8 cellular contexts compared by ENCODE assay signal in the genomic region with DNA sequence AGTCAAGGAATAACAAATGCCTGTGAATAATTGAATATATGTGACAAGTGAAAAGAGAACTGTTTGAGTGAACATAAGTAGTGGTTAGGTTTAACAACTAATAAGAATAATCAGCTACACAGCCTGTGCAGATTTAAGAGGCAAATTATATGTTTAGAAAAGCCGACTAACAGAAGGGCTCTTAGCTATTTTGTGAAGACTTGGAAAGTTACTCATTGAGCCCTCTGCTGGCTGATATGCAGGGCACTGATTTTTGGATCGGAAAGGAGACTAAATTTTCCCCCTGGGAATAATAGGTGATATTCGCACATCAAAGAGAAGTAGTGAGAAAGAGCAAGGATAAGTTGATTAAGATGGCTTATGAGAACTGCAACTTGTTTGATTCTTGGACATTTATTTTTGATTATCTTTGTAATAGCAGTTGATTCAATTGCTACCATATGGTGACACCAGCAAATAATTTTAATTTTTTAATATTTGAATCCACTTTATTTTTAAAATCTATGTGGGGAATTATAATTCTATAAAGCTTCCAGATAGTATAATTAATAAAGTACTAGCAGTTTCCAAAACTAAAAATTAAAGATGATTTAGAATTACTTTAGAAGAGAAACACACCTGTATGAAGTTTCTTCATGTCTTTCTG.
DNase-seq lines count a peak whose midpoint lies in the region; ATAC-seq and TF ChIP-seq lines count a peak whose summit lies in the region.

No MANE protein-coding gene starts in this region.

- peaks cover 0 to 8% (median 0%) of the 10 kb centered on the region in 9 donors for H3K4me1 ChIP-seq in heart right ventricle

- POLR2A ChIA-PET in T-cell (lab: Charles Lee), result no interaction called here

- no peak overlapping the region for H3K27ac Mint-ChIP-seq in T-cell

- H3K4me3 Mint-ChIP-seq in T-cell, result no peak overlapping the region

- WGBS in heart right ventricle, 2 donors, result 10% methylated on average over 3 of the region's 3 CpGs

- ATAC-seq in SK-N-SH treated with all-trans-retinoic acid at 6 μM for 48 hours (peak; percentile 84), heart right ventricle (peak in 1 of 8 donors; percentile 37), T-cell (replicated peaks in 1 of 4) (no peak)

- peak; percentile 39 for DNase-seq in Daoy (ENCODE audit: low read depth)
- DNase-seq in heart right ventricle, result peak in 1 of 2 donors; percentile 16
- DNase-seq in stromal cell of bone marrow (ENCODE audit: low read depth), result peak; percentile 26
- DNase-seq in HuH-7.5 (ENCODE audit: low spot score), result no peak
- DNase-seq in T-cell, result no peak
- DNase-seq in cerebellar nuclear complex (lab: John Stamatoyannopoulos, UW), result no peak

- H3K4me3 ChIP-seq in heart right ventricle, result no peak overlapping the region

- peak; percentile 46 to 79 (median 67) for TF ChIP-seq CTCF in heart right ventricle (IDR thresholded peaks at IDR 0.05)

- no peaks in the 10 kb centered on the region for H3K36me3 ChIP-seq in heart right ventricle

- intact Hi-C loops in heart right ventricle (cut with DNase I), result loop anchor here (1.0 to 10.0 kb wide), 8 partner anchors 141 to 749 kb away; no protein-coding TSS in a partner anchor

- no peak overlapping the region for H3K27ac ChIP-seq in heart right ventricle

- peaks cover 0 to under 1% (median 0%) of the 10 kb centered on the region in 3 donors for H3K9me3 Mint-ChIP-seq in T-cell

- H3K27me3 ChIP-seq in heart right ventricle, result no peaks in the 10 kb centered on the region

- H3K27me3 Mint-ChIP-seq in T-cell, result no peaks in the 10 kb centered on the region

- no peaks in the 10 kb centered on the region for H3K4me1 Mint-ChIP-seq in T-cell

- peak; percentile 46 for TF ChIP-seq RAD21 in Ishikawa (IDR thresholded peaks at IDR 0.05; ENCODE audit: low read depth)

- CTCF ChIA-PET in T-cell (lab: Charles Lee), result no interaction called here

- H3K9me3 ChIP-seq in heart right ventricle, result no peaks in the 10 kb centered on the region

- H3K36me3 Mint-ChIP-seq in T-cell, result no peaks in the 10 kb centered on the region

- no peak for TF ChIP-seq EP300 in Ishikawa (IDR thresholded peaks at IDR 0.05; ENCODE audit: borderline replicate concordance)

TF ChIP-seq in Ishikawa, 13 proteins besides CTCF, POLR2A, EP300 and RAD21:
- TF ChIP-seq CREB1 (IDR thresholded peaks at IDR 0.05; ENCODE audit: low read depth) (no peak), TEAD4 (IDR thresholded peaks at IDR 0.05) (peak; percentile 59), EGR1 (IDR thresholded peaks at IDR 0.05) (no peak), FOXM1 (IDR thresholded peaks at IDR 0.05; ENCODE audit: borderline replicate concordance, low read depth) (no peak)

TF ChIP-seq in SK-N-SH treated with all-trans-retinoic acid at 6 μM for 48 hours, 23 proteins besides CTCF, POLR2A, EP300 and RAD21:
- TF ChIP-seq, protein P1, sequence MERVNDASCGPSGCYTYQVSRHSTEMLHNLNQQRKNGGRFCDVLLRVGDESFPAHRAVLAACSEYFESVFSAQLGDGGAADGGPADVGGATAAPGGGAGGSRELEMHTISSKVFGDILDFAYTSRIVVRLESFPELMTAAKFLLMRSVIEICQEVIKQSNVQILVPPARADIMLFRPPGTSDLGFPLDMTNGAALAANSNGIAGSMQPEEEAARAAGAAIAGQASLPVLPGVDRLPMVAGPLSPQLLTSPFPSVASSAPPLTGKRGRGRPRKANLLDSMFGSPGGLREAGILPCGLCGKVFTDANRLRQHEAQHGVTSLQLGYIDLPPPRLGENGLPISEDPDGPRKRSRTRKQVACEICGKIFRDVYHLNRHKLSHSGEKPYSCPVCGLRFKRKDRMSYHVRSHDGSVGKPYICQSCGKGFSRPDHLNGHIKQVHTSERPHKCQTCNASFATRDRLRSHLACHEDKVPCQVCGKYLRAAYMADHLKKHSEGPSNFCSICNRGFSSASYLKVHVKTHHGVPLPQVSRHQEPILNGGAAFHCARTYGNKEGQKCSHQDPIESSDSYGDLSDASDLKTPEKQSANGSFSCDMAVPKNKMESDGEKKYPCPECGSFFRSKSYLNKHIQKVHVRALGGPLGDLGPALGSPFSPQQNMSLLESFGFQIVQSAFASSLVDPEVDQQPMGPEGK (CRISPR knock-in tag; IDR thresholded peaks at IDR 0.05; ENCODE audit: borderline replicate concordance), result no peak
- no peak for TF ChIP-seq ZNF8 (CRISPR knock-in tag; IDR thresholded peaks at IDR 0.05)
- TF ChIP-seq OSR1 (CRISPR knock-in tag; IDR thresholded peaks at IDR 0.05), result no peak
- no peak for TF ChIP-seq ZFP3 (CRISPR knock-in tag; IDR thresholded peaks at IDR 0.05)
- no peak for TF ChIP-seq GLIS3 (CRISPR knock-in tag; IDR thresholded peaks at IDR 0.05)
- TF ChIP-seq, protein P2, sequence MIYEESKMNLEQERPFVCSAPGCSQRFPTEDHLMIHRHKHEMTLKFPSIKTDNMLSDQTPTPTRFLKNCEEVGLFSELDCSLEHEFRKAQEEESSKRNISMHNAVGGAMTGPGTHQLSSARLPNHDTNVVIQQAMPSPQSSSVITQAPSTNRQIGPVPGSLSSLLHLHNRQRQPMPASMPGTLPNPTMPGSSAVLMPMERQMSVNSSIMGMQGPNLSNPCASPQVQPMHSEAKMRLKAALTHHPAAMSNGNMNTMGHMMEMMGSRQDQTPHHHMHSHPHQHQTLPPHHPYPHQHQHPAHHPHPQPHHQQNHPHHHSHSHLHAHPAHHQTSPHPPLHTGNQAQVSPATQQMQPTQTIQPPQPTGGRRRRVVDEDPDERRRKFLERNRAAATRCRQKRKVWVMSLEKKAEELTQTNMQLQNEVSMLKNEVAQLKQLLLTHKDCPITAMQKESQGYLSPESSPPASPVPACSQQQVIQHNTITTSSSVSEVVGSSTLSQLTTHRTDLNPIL (CRISPR knock-in tag; IDR thresholded peaks at IDR 0.05; ENCODE audit: low read depth), result no peak
- TF ChIP-seq ZFP30 (CRISPR knock-in tag; IDR thresholded peaks at IDR 0.05), result no peak
- TF ChIP-seq ARNTL (CRISPR knock-in tag; IDR thresholded peaks at IDR 0.05; ENCODE audit: borderline replicate concordance, low read depth), result no peak
- TF ChIP-seq, protein P3, sequence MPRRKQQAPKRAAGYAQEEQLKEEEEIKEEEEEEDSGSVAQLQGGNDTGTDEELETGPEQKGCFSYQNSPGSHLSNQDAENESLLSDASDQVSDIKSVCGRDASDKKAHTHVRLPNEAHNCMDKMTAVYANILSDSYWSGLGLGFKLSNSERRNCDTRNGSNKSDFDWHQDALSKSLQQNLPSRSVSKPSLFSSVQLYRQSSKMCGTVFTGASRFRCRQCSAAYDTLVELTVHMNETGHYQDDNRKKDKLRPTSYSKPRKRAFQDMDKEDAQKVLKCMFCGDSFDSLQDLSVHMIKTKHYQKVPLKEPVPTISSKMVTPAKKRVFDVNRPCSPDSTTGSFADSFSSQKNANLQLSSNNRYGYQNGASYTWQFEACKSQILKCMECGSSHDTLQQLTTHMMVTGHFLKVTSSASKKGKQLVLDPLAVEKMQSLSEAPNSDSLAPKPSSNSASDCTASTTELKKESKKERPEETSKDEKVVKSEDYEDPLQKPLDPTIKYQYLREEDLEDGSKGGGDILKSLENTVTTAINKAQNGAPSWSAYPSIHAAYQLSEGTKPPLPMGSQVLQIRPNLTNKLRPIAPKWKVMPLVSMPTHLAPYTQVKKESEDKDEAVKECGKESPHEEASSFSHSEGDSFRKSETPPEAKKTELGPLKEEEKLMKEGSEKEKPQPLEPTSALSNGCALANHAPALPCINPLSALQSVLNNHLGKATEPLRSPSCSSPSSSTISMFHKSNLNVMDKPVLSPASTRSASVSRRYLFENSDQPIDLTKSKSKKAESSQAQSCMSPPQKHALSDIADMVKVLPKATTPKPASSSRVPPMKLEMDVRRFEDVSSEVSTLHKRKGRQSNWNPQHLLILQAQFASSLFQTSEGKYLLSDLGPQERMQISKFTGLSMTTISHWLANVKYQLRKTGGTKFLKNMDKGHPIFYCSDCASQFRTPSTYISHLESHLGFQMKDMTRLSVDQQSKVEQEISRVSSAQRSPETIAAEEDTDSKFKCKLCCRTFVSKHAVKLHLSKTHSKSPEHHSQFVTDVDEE (CRISPR knock-in tag; IDR thresholded peaks at IDR 0.05), result no peak
- no peak for TF ChIP-seq CSDC2 (CRISPR knock-in tag; IDR thresholded peaks at IDR 0.05)
- no peak for TF ChIP-seq TCF4 (CRISPR knock-in tag; IDR thresholded peaks at IDR 0.05; ENCODE audit: borderline replicate concordance)
- no peak for TF ChIP-seq ZNF70 (CRISPR knock-in tag; IDR thresholded peaks at IDR 0.05)
- TF ChIP-seq BACH2 (CRISPR knock-in tag; IDR thresholded peaks at IDR 0.05; ENCODE audit: borderline replicate concordance), result no peak

Comparison
In these comparisons a context has a peak if more than half of its experiments do, and no peak if none do; other contexts are left out.
1. DNase-seq: peak in Daoy (single experiment) and stromal cell of bone marrow (single experiment); none in HuH-7.5 (single experiment), T-cell (0 of 34) and cerebellar nuclear complex (0 of 2).